1 cellular context compared by ENCODE assay signal in genomic region chr15:63083046-63083445, GRCh38.
TF ChIP-seq lines count a peak whose summit lies in the region.

No MANE protein-coding gene starts in this region.

TF ChIP-seq in H1, 55 proteins besides CTCF, POLR2A, EP300 and RAD21:
- TF ChIP-seq CHD2 (IDR thresholded peaks at IDR 0.05; ENCODE audit: low read length) (no peak), HDAC2 (IDR thresholded peaks at IDR 0.05; ENCODE audit: borderline replicate concordance in 1 of 2, low read depth in 2 of 2, low read length in 2 of 2) (no peak), RFX5 (IDR thresholded peaks at IDR 0.05; ENCODE audit: borderline replicate concordance, low read depth, low read length) (no peak), JUND (IDR thresholded peaks at IDR 0.05; ENCODE audit: low read length) (no peak), GTF2F1 (IDR thresholded peaks at IDR 0.05; ENCODE audit: borderline replicate concordance, low read depth, low read length) (no peak), TAF1 (IDR thresholded peaks at IDR 0.05; ENCODE audit: low read depth, low read length) (no peak), KDM1A (IDR thresholded peaks at IDR 0.05; ENCODE audit: borderline replicate concordance, low read length) (no peak), BCL11A (IDR thresholded peaks at IDR 0.05; ENCODE audit: low read depth in 2 of 2, low read length in 2 of 2) (no peak), PHF8 (conservative IDR thresholded peaks at IDR 0.05; ENCODE audit: low read depth, low read length) (no peak), HDAC6 (IDR thresholded peaks at IDR 0.05; ENCODE audit: low read depth, low read length) (no peak), SP2 (IDR thresholded peaks at IDR 0.05; ENCODE audit: low read length) (no peak), SRF (IDR thresholded peaks at IDR 0.05; ENCODE audit: low read depth, low read length) (no peak), TEAD4 (IDR thresholded peaks at IDR 0.05; ENCODE audit: low read depth, low read length) (no peak), NANOG (IDR thresholded peaks at IDR 0.05; ENCODE audit: insufficient read depth, low read depth, low read length, poor library complexity, severe bottlenecking) (no peak), BRCA1 (IDR thresholded peaks at IDR 0.05; ENCODE audit: low read depth, low read length) (no peak), ATF2 (IDR thresholded peaks at IDR 0.05; ENCODE audit: low read length) (no peak)
TF ChIP-seq in H1: peak in this region for 0.
